7 cellular contexts compared by ENCODE assay signal in the genomic region with DNA sequence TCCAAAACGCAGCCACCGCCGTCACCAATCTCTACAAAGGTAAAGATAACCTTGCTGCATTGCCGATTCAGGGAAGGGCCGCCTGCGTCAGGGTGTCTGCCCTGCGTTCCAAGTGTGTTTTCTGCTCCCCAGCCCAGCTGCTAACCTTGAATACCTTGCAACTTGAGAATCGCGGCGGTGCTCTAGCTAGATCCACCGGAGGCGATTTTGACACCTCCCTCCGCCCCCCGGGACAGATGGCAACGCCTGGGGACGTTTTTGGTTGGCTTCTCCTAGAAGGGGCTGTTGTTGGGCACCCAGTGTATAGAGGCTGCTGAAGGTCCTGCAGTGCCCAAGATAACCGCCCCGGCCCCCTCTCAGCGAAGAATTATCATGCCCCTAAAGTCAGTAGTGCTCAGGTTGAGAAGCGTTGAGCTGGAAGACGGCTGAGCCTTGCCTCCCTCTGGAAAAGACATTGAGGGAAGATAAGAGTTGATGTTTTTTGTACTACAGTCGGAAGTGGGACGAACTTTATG. TPM values are rescaled to one million over a fixed set of nuclear protein-coding genes. Genes with fewer than 3 reads are reported as not detected.
DNase-seq lines count a peak whose midpoint lies in the region; ATAC-seq and TF ChIP-seq lines count a peak whose summit lies in the region.

No MANE protein-coding gene starts in this region.

- H3K27me3 ChIP-seq in HL-60 (ENCODE audit: insufficient read depth, poor library complexity, severe bottlenecking): no peaks in the 10 kb centered on the region
- no peaks in the 10 kb centered on the region for H3K27me3 ChIP-seq in SJSA1 (replicated peaks)
- no peaks in the 10 kb centered on the region for H3K27me3 ChIP-seq in lung (ENCODE audit: control insufficient read depth, insufficient read depth)
- no peaks in the 10 kb centered on the region for H3K27me3 ChIP-seq in suprapubic skin

- peaks cover 65% of the 10 kb centered on the region for H3K36me3 ChIP-seq in SJSA1
- peaks cover 0 to 2% of the 10 kb centered on the region in 2 donors for H3K36me3 ChIP-seq in lung (ENCODE audit: control insufficient read depth in 2 of 2, insufficient read depth in 2 of 2, low read length in 2 of 2)
- peaks cover 5% of the 10 kb centered on the region for H3K36me3 ChIP-seq in suprapubic skin

- no peak for TF ChIP-seq POLR2A in suprapubic skin (IDR thresholded peaks at IDR 0.05)

- DNase-seq in HL-60 (ENCODE audit: low read depth in 1 of 2, low spot score in 1 of 2) (peak in 1 of 2 experiments; percentile 9), SJSA1 (ENCODE audit: low read depth in 1 of 2, low spot score in 2 of 2) (peak in 1 of 2 experiments; percentile 50), caudate nucleus (lab: John Stamatoyannopoulos, UW) (peak in 8 of 61 donors; percentile 2 to 29 (median 12)), lung (ENCODE audit: low spot score) (peak; percentile 42), suprapubic skin (ENCODE audit: low spot score in 2 of 2) (no peak), HPDE6-E6E7 (ENCODE audit: extremely low spot score) (no peak)

- no peak for TF ChIP-seq EP300 in suprapubic skin (IDR thresholded peaks at IDR 0.05)

- TF ChIP-seq CTCF in HL-60 (IDR thresholded peaks at IDR 0.05; ENCODE audit: insufficient read depth, low read length) (no peak), lung (IDR thresholded peaks at IDR 0.05; ENCODE audit: control extremely low read depth, extremely low read depth) (no peak), suprapubic skin (IDR thresholded peaks at IDR 0.05) (no peak)

- no peak for ATAC-seq in lung (ENCODE audit: insufficient read depth, low FRiP score)
- ATAC-seq in GM21423 (IDR thresholded peaks at IDR 0.05; ENCODE audit: unreplicated experiment): no peak

- peak overlapping the region; percentile 92 for H3K27ac ChIP-seq in HL-60 (replicated peaks)
- peak overlapping the region; percentile 89; the same call in 1 of the 2 replicates for H3K27ac ChIP-seq in SJSA1
- peak overlapping the region; percentile 88 for H3K27ac ChIP-seq in caudate nucleus (ENCODE audit: low read depth, low read length)
- peak overlapping the region; percentile 98 to 100 for H3K27ac ChIP-seq in lung (ENCODE audit: low read depth in 1 of 2, low read length in 1 of 2)
- H3K27ac ChIP-seq in suprapubic skin: peak overlapping the region; percentile 95

- H3K9me3 ChIP-seq in SJSA1 (replicated peaks) (no peaks in the 10 kb centered on the region), lung (ENCODE audit: control insufficient read depth in 2 of 2, insufficient read depth in 1 of 2, low read length in 1 of 2) (no peaks in the 10 kb centered on the region), suprapubic skin (no peaks in the 10 kb centered on the region)

- H3K4me3 ChIP-seq in HL-60 (replicated peaks; ENCODE audit: insufficient read depth, low read length) (peak overlapping the region; percentile 91), SJSA1 (peak overlapping the region; percentile 99), lung (peak overlapping the region; percentile 100), suprapubic skin (peak overlapping the region; percentile 75)

- WGBS in lung, 2 donors: 2 to 6% methylated on average over 23 of the region's 23 CpGs
- 2% methylated on average over 15 of the region's 23 CpGs for WGBS in suprapubic skin

- H3K4me1 ChIP-seq in SJSA1 (replicated peaks) (peaks cover 40% of the 10 kb centered on the region), lung (ENCODE audit: control insufficient read depth in 2 of 2, insufficient read depth in 2 of 2, low read length in 2 of 2) (peaks cover 12 to 20% of the 10 kb centered on the region in 2 donors), suprapubic skin (peaks cover 61% of the 10 kb centered on the region)

RNA-seq across cellular contexts. Expression of a gene that starts 1.6 kb away (rescaled TPM):
- total RNA-seq in SJSA1 (2014; rRNA removed; shearing (Covaris generic)): 72.6 and 91.1 TPM in 2 replicates
- 10 to 100 TPM; 62.7 to 81.7 TPM for total RNA-seq in lung
- polyA plus RNA-seq in lung: 10 to 100 TPM; 10.1 to 18.5 TPM
- 10 to 100 TPM; 40.4 to 52.7 (median 47.4) TPM for total RNA-seq in suprapubic skin
